25 cellular contexts compared by ENCODE assay signal in genomic region chr10:67812007-67812406, GRCh38.
"Had no signal": no experiment of that assay in that cellular context is flagged by ENCODE, and none has a peak within 500 bp of the region (broad histone marks: within the 10 kb centered on the region; RNA-seq: fewer than 3 reads in every experiment).

No MANE protein-coding gene starts in this region.

- H3K9me3 ChIP-seq: left ventricle myocardium inferior, stomach had no signal

- H3K4me1 Mint-ChIP-seq: activated B cell treated with CpG ODN at 0.5 μM for 24 hours; stimulated activated memory B cell treated with anti-CD40 and anti-IgM and Interleukin-4, amounts not matched to agents 10 μg/mL and 1 μg/mL and 100 μg/mL, for 72 hours had no signal

- H3K27ac Mint-ChIP-seq: activated B cell treated with CpG ODN at 0.5 μM for 24 hours; activated CD4-positive, alpha-beta T cell treated with anti-CD3 and anti-CD28 coated beads for 36 hours; activated naive CD4-positive, alpha-beta T cell treated with anti-CD3 and anti-CD28 coated beads, Interleukin-2, amount 50 U/mL, for 72 hours; stimulated activated memory B cell treated with anti-CD40 and anti-IgM and Interleukin-4, amounts not matched to agents 10 μg/mL and 1 μg/mL and 100 μg/mL, for 72 hours; type B pancreatic cell had no signal

- H3K4me3 ChIP-seq: left ventricle myocardium inferior, stomach had no signal

- DNase-seq: activated B cell treated with CpG ODN at 0.5 μM for 24 hours; activated CD4-positive, alpha-beta T cell treated with anti-CD3 and anti-CD28 coated beads for 36 hours; activated CD4-positive, alpha-beta T cell treated with anti-CD3 and anti-CD28 coated beads, Interleukin-2, amount 50 U/mL, for 4 hours; activated CD8-positive, alpha-beta memory T cell treated with anti-CD3 and anti-CD28 coated beads, Interleukin-2, amount 50 U/mL, for 48 hours; activated effector memory CD4-positive, alpha-beta T cell treated with anti-CD3 and anti-CD28 coated beads, Interleukin-2, amount 50 U/mL, for 16 hours; activated T-cell treated with anti-CD3 and anti-CD28 coated beads, Interleukin-2, amount 50 U/mL, for 4 hours; aorta; dermis blood vessel endothelial cell; effector memory CD4-positive, alpha-beta T cell; glutamatergic neuron; hippocampal formation; kidney glomerular epithelial cell; left ventricle myocardium inferior; nucleus accumbens; posterior cingulate gyrus; small intestine; stimulated activated CD4-positive, alpha-beta T cell treated with anti-CD3 and anti-CD28 coated beads, Interleukin-2, amount 100 ng/mL, for 24 hours; stomach; T-helper 9 cell had no signal

- H3K27me3 ChIP-seq: stomach had no signal

- H3K27me3 Mint-ChIP-seq: activated CD4-positive, alpha-beta T cell treated with anti-CD3 and anti-CD28 coated beads for 36 hours; stimulated activated memory B cell treated with anti-CD40 and anti-IgM and Interleukin-4, amounts not matched to agents 10 μg/mL and 1 μg/mL and 100 μg/mL, for 72 hours; type B pancreatic cell had no signal

- H3K4me1 ChIP-seq: stomach had no signal

- H3K27ac ChIP-seq: left ventricle myocardium inferior, stomach had no signal

- ATAC-seq: activated CD4-positive, alpha-beta T cell treated with anti-CD3 and anti-CD28 coated beads for 36 hours; activated naive CD4-positive, alpha-beta T cell treated with anti-CD3 and anti-CD28 coated beads, Interleukin-2, amount 50 U/mL, for 72 hours; activated T-cell treated with anti-CD3 and anti-CD28 coated beads, Interleukin-2, amount 50 U/mL, for 4 hours; esophagus mucosa; sciatic nerve; stimulated activated memory B cell treated with anti-CD40 and anti-IgM and Interleukin-4, amounts not matched to agents 10 μg/mL and 1 μg/mL and 100 μg/mL, for 72 hours had no signal

- H3K36me3 ChIP-seq: stomach had no signal

- H3K9me3 Mint-ChIP-seq: activated T-cell treated with anti-CD3 and anti-CD28 coated beads, Interleukin-2, amount 50 U/mL, for 4 hours; stimulated activated memory B cell treated with anti-CD40 and anti-IgM and Interleukin-4, amounts not matched to agents 10 μg/mL and 1 μg/mL and 100 μg/mL, for 72 hours; type B pancreatic cell had no signal

- H3K36me3 Mint-ChIP-seq: stimulated activated memory B cell treated with anti-CD40 and anti-IgM and Interleukin-4, amounts not matched to agents 10 μg/mL and 1 μg/mL and 100 μg/mL, for 72 hours had no signal

- H3K4me3 Mint-ChIP-seq: activated B cell treated with CpG ODN at 0.5 μM for 24 hours; activated CD4-positive, alpha-beta T cell treated with anti-CD3 and anti-CD28 coated beads for 36 hours; activated T-cell treated with anti-CD3 and anti-CD28 coated beads, Interleukin-2, amount 50 U/mL, for 4 hours; brain; stimulated activated memory B cell treated with anti-CD40 and anti-IgM and Interleukin-4, amounts not matched to agents 10 μg/mL and 1 μg/mL and 100 μg/mL, for 72 hours; type B pancreatic cell had no signal
